ENCODE assay signal across 22 cellular contexts in genomic region chr5:6302684-6303083, GRCh38.
DNase-seq lines count a peak whose midpoint lies in the region; ATAC-seq and TF ChIP-seq lines count a peak whose summit lies in the region.
"Had no signal": no experiment of that assay in that cellular context is flagged by ENCODE, and none has a peak within 500 bp of the region (broad histone marks: within the 10 kb centered on the region; RNA-seq: fewer than 3 reads in every experiment).

No MANE protein-coding gene starts in this region.

- H3K4me2 ChIP-seq in MM.1S (ENCODE audit: low read depth, low read length) = no peak overlapping the region
- H3K4me2 ChIP-seq: BLaER1 treated with 17β-estradiol and CSF1 and Interleukin-3, amounts not matched to agents 10 nM and 100 nM had no signal

- H3K4me1 ChIP-seq in MM.1S (ENCODE audit: low read length) = no peaks in the 10 kb centered on the region
- no peaks in the 10 kb centered on the region for H3K4me1 ChIP-seq in right atrium auricular region
- H3K4me1 ChIP-seq: BLaER1 treated with 17β-estradiol and CSF1 and Interleukin-3, amounts not matched to agents 10 nM and 100 nM; vagina had no signal

- no peak overlapping the region for H3K9ac ChIP-seq in MM.1S (ENCODE audit: low read length)
- H3K9ac ChIP-seq: BLaER1 treated with 17β-estradiol and CSF1 and Interleukin-3, amounts not matched to agents 10 nM and 100 nM had no signal

- H2AFZ ChIP-seq in MM.1S (ENCODE audit: low read length) = no peak overlapping the region

- H3K4me1 Mint-ChIP-seq in activated CD4-positive, alpha-beta T cell treated with anti-CD3 and anti-CD28 coated beads for 36 hours = no peaks in the 10 kb centered on the region
- H3K4me1 Mint-ChIP-seq in WTC11 = peaks cover 17% of the 10 kb centered on the region
- H3K4me1 Mint-ChIP-seq in stimulated activated naive CD8-positive, alpha-beta T cell treated with anti-CD3 and anti-CD28 coated beads, Interleukin-15, amount 100 ng/mL, for 72 hours = no peaks in the 10 kb centered on the region
- H3K4me1 Mint-ChIP-seq: central memory CD8-positive, alpha-beta T cell had no signal

- no peaks in the 10 kb centered on the region for H4K20me1 ChIP-seq in MM.1S (ENCODE audit: insufficient read depth, low read length)
- H4K20me1 ChIP-seq: BLaER1 treated with 17β-estradiol and CSF1 and Interleukin-3, amounts not matched to agents 10 nM and 100 nM had no signal

- CTCF ChIA-PET in activated CD4-positive, alpha-beta T cell treated with anti-CD3 and anti-CD28 coated beads for 36 hours (lab: Charles Lee) = no interaction called here
- CTCF ChIA-PET in WTC11 (lab: Charles Lee) = interaction anchor here (2.0 kb wide), 1 partner anchor 133 kb away, joined by 5 read pairs; no protein-coding TSS in a partner anchor

- H3K9me3 Mint-ChIP-seq in activated CD4-positive, alpha-beta T cell treated with anti-CD3 and anti-CD28 coated beads for 36 hours (ENCODE audit: low read depth) = no peaks in the 10 kb centered on the region
- H3K9me3 Mint-ChIP-seq in WTC11 = no peaks in the 10 kb centered on the region
- no peaks in the 10 kb centered on the region for H3K9me3 Mint-ChIP-seq in stimulated activated naive CD8-positive, alpha-beta T cell treated with anti-CD3 and anti-CD28 coated beads, Interleukin-15, amount 100 ng/mL, for 72 hours

- no peaks in the 10 kb centered on the region for H3K79me2 ChIP-seq in MM.1S (ENCODE audit: low read length)

- peak; percentile 10 for DNase-seq in activated CD4-positive, alpha-beta T cell treated with anti-CD3 and anti-CD28 coated beads for 36 hours
- no peak for DNase-seq in activated CD4-positive, alpha-beta T cell treated with anti-CD3 and anti-CD28 coated beads, Interleukin-2, amount 50 U/mL, for 1 hour
- DNase-seq in MM.1S (peak; percentile 33), WTC11 (ENCODE audit: low spot score) (peak; percentile 36), lung microvascular endothelial cell (ENCODE audit: low read depth in 2 of 2) (peak; percentile 12 to 14), DMS153 treated with DMSO at 0.1 percent for 48 hours (lab: John Stamatoyannopoulos, UW; ENCODE audit: unreplicated experiment) (no peak), right atrium auricular region (ENCODE audit: low spot score) (no peak)
- no peak for DNase-seq in stimulated activated naive CD8-positive, alpha-beta T cell treated with anti-CD3 and anti-CD28 coated beads, Interleukin-15, amount 100 ng/mL, for 72 hours
- DNase-seq: activated CD4-positive, alpha-beta T cell treated with anti-CD3 and anti-CD28 coated beads, Interleukin-2, amount 50 U/mL, for 4 hours; Calu3; HFFc6; IMR-90; kidney; NCI-H187 treated with DMSO at 0.1 percent for 48 hours; NCI-H446; ovary had no signal

- H3K27ac ChIP-seq in MM.1S (ENCODE audit: low read length) = no peak overlapping the region
- H3K27ac ChIP-seq in right atrium auricular region = no peak overlapping the region
- H3K27ac ChIP-seq: BLaER1 treated with 17β-estradiol and CSF1 and Interleukin-3, amounts not matched to agents 10 nM and 100 nM; HL-60; ovary; vagina had no signal

- POLR2A ChIA-PET in activated CD4-positive, alpha-beta T cell treated with anti-CD3 and anti-CD28 coated beads for 36 hours (lab: Charles Lee) = no interaction called here
- POLR2A ChIA-PET in WTC11 (lab: Charles Lee) = no interaction called here

- no peaks in the 10 kb centered on the region for H3F3A ChIP-seq in MM.1S (ENCODE audit: insufficient read depth, low read length)

- no peak overlapping the region for H3K27ac Mint-ChIP-seq in activated CD4-positive, alpha-beta T cell treated with anti-CD3 and anti-CD28 coated beads for 36 hours
- no peak overlapping the region for H3K27ac Mint-ChIP-seq in WTC11
- no peak overlapping the region for H3K27ac Mint-ChIP-seq in stimulated activated naive CD8-positive, alpha-beta T cell treated with anti-CD3 and anti-CD28 coated beads, Interleukin-15, amount 100 ng/mL, for 72 hours
- H3K27ac Mint-ChIP-seq: HFFc6 had no signal

- intact Hi-C loops in activated CD4-positive, alpha-beta T cell treated with anti-CD3 and anti-CD28 coated beads for 36 hours (cut with DNase I, micrococcal nuclease) = no loop called here

- H3K4me3 ChIP-seq in MM.1S (ENCODE audit: low read length) (no peak overlapping the region), right atrium auricular region (no peak overlapping the region)
- H3K4me3 ChIP-seq: BLaER1 treated with 17β-estradiol and CSF1 and Interleukin-3, amounts not matched to agents 10 nM and 100 nM; ovary; vagina had no signal

- H3K4me3 Mint-ChIP-seq in activated CD4-positive, alpha-beta T cell treated with anti-CD3 and anti-CD28 coated beads for 36 hours = no peak overlapping the region
- no peak overlapping the region for H3K4me3 Mint-ChIP-seq in WTC11
- no peak overlapping the region for H3K4me3 Mint-ChIP-seq in stimulated activated naive CD8-positive, alpha-beta T cell treated with anti-CD3 and anti-CD28 coated beads, Interleukin-15, amount 100 ng/mL, for 72 hours
- H3K4me3 Mint-ChIP-seq: central memory CD8-positive, alpha-beta T cell; HFFc6 had no signal

- H3K27me3 Mint-ChIP-seq in activated CD4-positive, alpha-beta T cell treated with anti-CD3 and anti-CD28 coated beads for 36 hours = peaks cover 4% of the 10 kb centered on the region
- peaks cover 18% of the 10 kb centered on the region for H3K27me3 Mint-ChIP-seq in WTC11 (ENCODE audit: low read depth)
- peaks cover 19% of the 10 kb centered on the region for H3K27me3 Mint-ChIP-seq in stimulated activated naive CD8-positive, alpha-beta T cell treated with anti-CD3 and anti-CD28 coated beads, Interleukin-15, amount 100 ng/mL, for 72 hours

- H3K36me3 Mint-ChIP-seq in activated CD4-positive, alpha-beta T cell treated with anti-CD3 and anti-CD28 coated beads for 36 hours (ENCODE audit: low read depth) = no peaks in the 10 kb centered on the region
- no peaks in the 10 kb centered on the region for H3K36me3 Mint-ChIP-seq in WTC11

- TF ChIP-seq CTCF in MM.1S (IDR thresholded peaks at IDR 0.05; ENCODE audit: low read length) (no peak), WTC11 (IDR thresholded peaks at IDR 0.05) (no peak), right atrium auricular region (IDR thresholded peaks at IDR 0.05) (no peak)

- no peaks in the 10 kb centered on the region for H3K9me2 ChIP-seq in MM.1S (replicated peaks; ENCODE audit: insufficient read depth, low read length)

- H3K36me3 ChIP-seq in MM.1S (replicated peaks; ENCODE audit: insufficient read depth, low read length) (no peaks in the 10 kb centered on the region), right atrium auricular region (no peaks in the 10 kb centered on the region)
- H3K36me3 ChIP-seq: BLaER1 treated with 17β-estradiol and CSF1 and Interleukin-3, amounts not matched to agents 10 nM and 100 nM; ovary; vagina had no signal

- H3K9me3 ChIP-seq in MM.1S (replicated peaks; ENCODE audit: insufficient read depth, low read length) (no peaks in the 10 kb centered on the region), right atrium auricular region (no peaks in the 10 kb centered on the region)
- H3K9me3 ChIP-seq: BLaER1 treated with 17β-estradiol and CSF1 and Interleukin-3, amounts not matched to agents 10 nM and 100 nM; ovary; vagina had no signal

- no peaks in the 10 kb centered on the region for H3K27me3 ChIP-seq in MM.1S (replicated peaks; ENCODE audit: insufficient read depth, low read length)
- no peaks in the 10 kb centered on the region for H3K27me3 ChIP-seq in right atrium auricular region
- H3K27me3 ChIP-seq: BLaER1 treated with 17β-estradiol and CSF1 and Interleukin-3, amounts not matched to agents 10 nM and 100 nM; ovary; vagina had no signal

- no peak for ATAC-seq in activated CD4-positive, alpha-beta T cell treated with anti-CD3 and anti-CD28 coated beads for 36 hours
- ATAC-seq in WTC11 = peak; percentile 24; the same call in 1 of the 2 replicates
- ATAC-seq in stimulated activated naive CD8-positive, alpha-beta T cell treated with anti-CD3 and anti-CD28 coated beads, Interleukin-15, amount 100 ng/mL, for 72 hours = no peak
- ATAC-seq: esophagus mucosa, Right ventricle myocardium inferior had no signal

TF ChIP-seq in WTC11, 78 proteins besides CTCF, POLR2A, EP300 and RAD21:
- TF ChIP-seq JAZF1 (CRISPR knock-in tag; IDR thresholded peaks at IDR 0.05) (no peak), ZSCAN18 (CRISPR knock-in tag; IDR thresholded peaks at IDR 0.05) (no peak), FOXK1 (CRISPR knock-in tag; IDR thresholded peaks at IDR 0.05) (no peak), JUN (CRISPR knock-in tag; IDR thresholded peaks at IDR 0.05) (no peak), ZNF263 (CRISPR knock-in tag; IDR thresholded peaks at IDR 0.05; ENCODE audit: low read depth) (no peak), ELF4 (CRISPR knock-in tag; IDR thresholded peaks at IDR 0.05; ENCODE audit: low read depth) (no peak), ZNF138 (CRISPR knock-in tag; conservative IDR thresholded peaks at IDR 0.05) (no peak), ZNF396 (CRISPR knock-in tag; IDR thresholded peaks at IDR 0.05; ENCODE audit: borderline replicate concordance) (no peak), TCF7 (CRISPR knock-in tag; IDR thresholded peaks at IDR 0.05; ENCODE audit: low read depth) (no peak), ZNF232 (CRISPR knock-in tag; IDR thresholded peaks at IDR 0.05) (no peak), FOXJ3 (CRISPR knock-in tag; IDR thresholded peaks at IDR 0.05; ENCODE audit: borderline replicate concordance) (no peak), ZBTB21 (CRISPR knock-in tag; IDR thresholded peaks at IDR 0.05; ENCODE audit: borderline replicate concordance) (no peak), CREM (CRISPR knock-in tag; IDR thresholded peaks at IDR 0.05) (no peak)

Comparison
In these comparisons a context has a peak if more than half of its experiments do, and no peak if none do; other contexts are left out.
1. DNase-seq: peak in activated CD4-positive, alpha-beta T cell treated with anti-CD3 and anti-CD28 coated beads for 36 hours (single experiment), MM.1S (single experiment), WTC11 (single experiment) and lung microvascular endothelial cell (2 of 2); none in activated CD4-positive, alpha-beta T cell treated with anti-CD3 and anti-CD28 coated beads, Interleukin-2, amount 50 U/mL, for 1 hour (single experiment), DMS153 treated with DMSO at 0.1 percent for 48 hours (single experiment), stimulated activated naive CD8-positive, alpha-beta T cell treated with anti-CD3 and anti-CD28 coated beads, Interleukin-15, amount 100 ng/mL, for 72 hours (0 of 2) and right atrium auricular region (single experiment).